ENCODE assay signal across 2 cellular contexts in the genomic region with DNA sequence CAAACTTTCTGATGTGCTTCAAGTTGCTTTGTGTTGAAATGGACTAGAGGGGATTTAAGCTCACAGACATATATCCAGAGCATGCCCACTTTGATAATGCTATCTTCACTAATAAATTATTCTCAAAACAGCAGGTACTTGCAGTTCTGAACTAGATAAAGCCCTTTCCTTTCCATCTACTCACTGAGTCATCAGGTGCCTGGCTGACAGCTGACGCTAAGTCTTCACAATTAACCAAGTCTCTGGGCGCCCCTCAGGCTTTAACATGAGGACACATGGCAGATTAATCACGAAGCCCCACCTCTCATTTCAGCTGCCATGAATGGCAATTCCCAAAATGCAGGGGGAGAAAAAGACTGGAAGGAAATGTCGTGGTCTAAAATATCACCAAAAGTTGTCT.
TF ChIP-seq lines count a peak whose summit lies in the region.

No MANE protein-coding gene starts in this region.

TF ChIP-seq in HEK293, 187 proteins besides CTCF, POLR2A, EP300 and RAD21:
- TF ChIP-seq KLF17 (tag by site-specific recombination; IDR thresholded peaks at IDR 0.05) (no peak), ZNF426 (tag by site-specific recombination; IDR thresholded peaks at IDR 0.05) (peak; percentile 8; the same call in 1 of the 2 replicates)
- TF ChIP-seq, protein P1, sequence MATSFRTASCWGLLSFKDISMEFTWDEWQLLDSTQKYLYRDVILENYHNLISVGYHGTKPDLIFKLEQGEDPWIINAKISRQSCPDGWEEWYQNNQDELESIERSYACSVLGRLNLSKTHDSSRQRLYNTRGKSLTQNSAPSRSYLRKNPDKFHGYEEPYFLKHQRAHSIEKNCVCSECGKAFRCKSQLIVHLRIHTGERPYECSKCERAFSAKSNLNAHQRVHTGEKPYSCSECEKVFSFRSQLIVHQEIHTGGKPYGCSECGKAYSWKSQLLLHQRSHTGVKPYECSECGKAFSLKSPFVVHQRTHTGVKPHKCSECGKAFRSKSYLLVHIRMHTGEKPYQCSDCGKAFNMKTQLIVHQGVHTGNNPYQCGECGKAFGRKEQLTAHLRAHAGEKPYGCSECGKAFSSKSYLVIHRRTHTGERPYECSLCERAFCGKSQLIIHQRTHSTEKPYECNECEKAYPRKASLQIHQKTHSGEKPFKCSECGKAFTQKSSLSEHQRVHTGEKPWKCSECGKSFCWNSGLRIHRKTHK (tag by site-specific recombination; IDR thresholded peaks at IDR 0.05): no peak

TF ChIP-seq in K562, 482 proteins besides CTCF, POLR2A, EP300 and RAD21:
- no peak for TF ChIP-seq PRMT5 (CRISPR knock-in tag; IDR thresholded peaks at IDR 0.05)
- TF ChIP-seq, protein P2, sequence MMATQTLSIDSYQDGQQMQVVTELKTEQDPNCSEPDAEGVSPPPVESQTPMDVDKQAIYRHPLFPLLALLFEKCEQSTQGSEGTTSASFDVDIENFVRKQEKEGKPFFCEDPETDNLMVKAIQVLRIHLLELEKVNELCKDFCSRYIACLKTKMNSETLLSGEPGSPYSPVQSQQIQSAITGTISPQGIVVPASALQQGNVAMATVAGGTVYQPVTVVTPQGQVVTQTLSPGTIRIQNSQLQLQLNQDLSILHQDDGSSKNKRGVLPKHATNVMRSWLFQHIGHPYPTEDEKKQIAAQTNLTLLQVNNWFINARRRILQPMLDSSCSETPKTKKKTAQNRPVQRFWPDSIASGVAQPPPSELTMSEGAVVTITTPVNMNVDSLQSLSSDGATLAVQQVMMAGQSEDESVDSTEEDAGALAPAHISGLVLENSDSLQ (IDR thresholded peaks at IDR 0.05): peak; percentile 23; the same call in 1 of the 2 replicates
